17 cellular contexts compared by ENCODE assay signal in genomic region chr9:90394866-90395265, GRCh38.
DNase-seq lines count a peak whose midpoint lies in the region; ATAC-seq and TF ChIP-seq lines count a peak whose summit lies in the region.
"Had no signal": no experiment of that assay in that cellular context is flagged by ENCODE, and none has a peak within 500 bp of the region (broad histone marks: within the 10 kb centered on the region; RNA-seq: fewer than 3 reads in every experiment).

No MANE protein-coding gene starts in this region.

- no TSS peak for BruUV-seq in A673 (replicated peaks; lab: Mats Ljungman, UMichigan)

- H3K4me1 Mint-ChIP-seq in progenitor cell of endocrine pancreas (ENCODE audit: low read depth) = peaks cover 1% of the 10 kb centered on the region
- no peaks in the 10 kb centered on the region for H3K4me1 Mint-ChIP-seq in stimulated activated naive B cell treated with anti-CD40 and anti-IgM and Interleukin-4, amounts not matched to agents 10 μg/mL and 1 μg/mL and 100 μg/mL, for 72 hours
- H3K4me1 Mint-ChIP-seq: CD4-positive, CD25-positive, alpha-beta regulatory T cell had no signal

- 63% methylated on average over 3 of the region's 3 CpGs for WGBS in hepatocyte (ENCODE audit: low lambda C conversion rate, missing lambda C conversion rate)
- WGBS in mesenchymal stem cell = 95% methylated on average over 3 of the region's 3 CpGs
- WGBS in sigmoid colon, 2 donors = 65 to 81% methylated on average over 3 of the region's 3 CpGs

- H4K20me1 ChIP-seq in hepatocyte (ENCODE audit: insufficient read depth, poor library complexity, severe bottlenecking) = no peaks in the 10 kb centered on the region
- H4K20me1 ChIP-seq: BLaER1 treated with 17β-estradiol and CSF1 and Interleukin-3, amounts not matched to agents 10 nM and 100 nM had no signal

- no peak overlapping the region for H3K4me3 Mint-ChIP-seq in progenitor cell of endocrine pancreas (ENCODE audit: low read depth)
- no peak overlapping the region for H3K4me3 Mint-ChIP-seq in stimulated activated naive B cell treated with anti-CD40 and anti-IgM and Interleukin-4, amounts not matched to agents 10 μg/mL and 1 μg/mL and 100 μg/mL, for 72 hours
- H3K4me3 Mint-ChIP-seq: CD4-positive, CD25-positive, alpha-beta regulatory T cell; HFFc6 had no signal

- H3K36me3 Mint-ChIP-seq in progenitor cell of endocrine pancreas (ENCODE audit: insufficient read depth) = no peaks in the 10 kb centered on the region
- no peaks in the 10 kb centered on the region for H3K36me3 Mint-ChIP-seq in stimulated activated naive B cell treated with anti-CD40 and anti-IgM and Interleukin-4, amounts not matched to agents 10 μg/mL and 1 μg/mL and 100 μg/mL, for 72 hours
- H3K36me3 Mint-ChIP-seq: CD4-positive, CD25-positive, alpha-beta regulatory T cell had no signal

- H4K91ac ChIP-seq in mesenchymal stem cell (ENCODE audit: low read length) = no peak overlapping the region

- H3K4me1 ChIP-seq in A673 (ENCODE audit: insufficient read depth, low read length, poor library complexity, severe bottlenecking) (peaks cover 5% of the 10 kb centered on the region), hepatocyte (ENCODE audit: insufficient read depth) (no peaks in the 10 kb centered on the region), mesenchymal stem cell (ENCODE audit: control insufficient read depth, insufficient read depth, low read depth, low read length) (peaks cover 10% of the 10 kb centered on the region), sigmoid colon (no peaks in the 10 kb centered on the region)
- H3K4me1 ChIP-seq: BLaER1 treated with 17β-estradiol and CSF1 and Interleukin-3, amounts not matched to agents 10 nM and 100 nM had no signal

- peak overlapping the region; percentile 86 for H2BK5ac ChIP-seq in mesenchymal stem cell (ENCODE audit: low read depth, low read length, poor library complexity, severe bottlenecking)

- H2BK120ac ChIP-seq in mesenchymal stem cell (ENCODE audit: low read depth, low read length) = no peak overlapping the region

- H3K23ac ChIP-seq in mesenchymal stem cell (ENCODE audit: low read length in 2 of 2) = no peak overlapping the region

- no peak overlapping the region for H3K18ac ChIP-seq in mesenchymal stem cell (ENCODE audit: low read depth in 1 of 2, low read length in 2 of 2)

- H3K27ac ChIP-seq in A673 (ENCODE audit: low read depth, low read length, poor library complexity, severe bottlenecking) (no peak overlapping the region), hepatocyte (peak overlapping the region; percentile 89), mesenchymal stem cell (ENCODE audit: low read length, poor library complexity, severe bottlenecking) (peak overlapping the region; percentile 98), sigmoid colon (no peak overlapping the region)
- H3K27ac ChIP-seq: 22Rv1; BLaER1 treated with 17β-estradiol and CSF1 and Interleukin-3, amounts not matched to agents 10 nM and 100 nM had no signal

- ATAC-seq in stimulated activated naive B cell treated with anti-CD40 and anti-IgM and Interleukin-4, amounts not matched to agents 10 μg/mL and 1 μg/mL and 100 μg/mL, for 72 hours (replicated peaks) = no peak

- H3K9ac ChIP-seq in mesenchymal stem cell (ENCODE audit: low read length) = no peak overlapping the region
- H3K9ac ChIP-seq: BLaER1 treated with 17β-estradiol and CSF1 and Interleukin-3, amounts not matched to agents 10 nM and 100 nM had no signal

- no peak overlapping the region for H2BK12ac ChIP-seq in mesenchymal stem cell (ENCODE audit: low read length in 2 of 2)

- H2BK15ac ChIP-seq in mesenchymal stem cell (ENCODE audit: low read depth, poor library complexity, severe bottlenecking) = no peak overlapping the region

- H2AFZ ChIP-seq in hepatocyte (no peak overlapping the region), mesenchymal stem cell (ENCODE audit: low read depth, low read length) (no peak overlapping the region)

- no peak overlapping the region for H3K27ac Mint-ChIP-seq in progenitor cell of endocrine pancreas
- H3K27ac Mint-ChIP-seq in stimulated activated naive B cell treated with anti-CD40 and anti-IgM and Interleukin-4, amounts not matched to agents 10 μg/mL and 1 μg/mL and 100 μg/mL, for 72 hours = no peak overlapping the region
- H3K27ac Mint-ChIP-seq: CD4-positive, CD25-positive, alpha-beta regulatory T cell; HFFc6 had no signal

- H3K36me3 ChIP-seq in A673 (ENCODE audit: insufficient read depth, low read length, poor library complexity, severe bottlenecking) (no peaks in the 10 kb centered on the region), hepatocyte (replicated peaks; ENCODE audit: insufficient read depth, low read depth) (no peaks in the 10 kb centered on the region), mesenchymal stem cell (ENCODE audit: control insufficient read depth in 1 of 2, insufficient read depth in 2 of 2, low read depth in 1 of 2, low read length in 2 of 2) (no peaks in the 10 kb centered on the region), sigmoid colon (no peaks in the 10 kb centered on the region)
- H3K36me3 ChIP-seq: BLaER1 treated with 17β-estradiol and CSF1 and Interleukin-3, amounts not matched to agents 10 nM and 100 nM had no signal

- H3K27me3 ChIP-seq in A673 (replicated peaks; ENCODE audit: insufficient read depth, low read depth, low read length, poor library complexity) = no peaks in the 10 kb centered on the region
- no peaks in the 10 kb centered on the region for H3K27me3 ChIP-seq in hepatocyte
- H3K27me3 ChIP-seq in mesenchymal stem cell (ENCODE audit: control insufficient read depth in 1 of 2, insufficient read depth in 1 of 2, low read length in 2 of 2) = no peaks in the 10 kb centered on the region
- no peaks in the 10 kb centered on the region for H3K27me3 ChIP-seq in sigmoid colon
- H3K27me3 ChIP-seq: BLaER1 treated with 17β-estradiol and CSF1 and Interleukin-3, amounts not matched to agents 10 nM and 100 nM had no signal

- H3K4me2 ChIP-seq in hepatocyte (no peak overlapping the region), mesenchymal stem cell (ENCODE audit: low read length, poor library complexity, severe bottlenecking) (no peak overlapping the region)
- H3K4me2 ChIP-seq: BLaER1 treated with 17β-estradiol and CSF1 and Interleukin-3, amounts not matched to agents 10 nM and 100 nM had no signal

- no peak for TF ChIP-seq POLR2A in sigmoid colon (IDR thresholded peaks at IDR 0.05)

- CTCF ChIA-PET in A673 (lab: Charles Lee) = no interaction called here

- H4K8ac ChIP-seq in mesenchymal stem cell (ENCODE audit: low read length) = no peak overlapping the region

- no peak for TF ChIP-seq CTCF in A673 (conservative IDR thresholded peaks at IDR 0.05; ENCODE audit: low read depth, low read length)
- no peak for TF ChIP-seq CTCF in hepatocyte (IDR thresholded peaks at IDR 0.05; ENCODE audit: poor library complexity)
- no peak for TF ChIP-seq CTCF in progenitor cell of endocrine pancreas (IDR thresholded peaks at IDR 0.05; ENCODE audit: unreplicated experiment)
- no peak for TF ChIP-seq CTCF in sigmoid colon (IDR thresholded peaks at IDR 0.05)

- POLR2A ChIA-PET in A673 (lab: Charles Lee; ENCODE audit: low non-redundant PET) = no interaction called here

- no peak overlapping the region for H2AK5ac ChIP-seq in mesenchymal stem cell (ENCODE audit: low read length, severe bottlenecking)

- peaks cover 6% of the 10 kb centered on the region for H3K79me1 ChIP-seq in mesenchymal stem cell (replicated peaks; ENCODE audit: low read length, poor library complexity, severe bottlenecking)

- H3K14ac ChIP-seq in mesenchymal stem cell (ENCODE audit: low read length in 2 of 2) = no peak overlapping the region

- no peaks in the 10 kb centered on the region for H3K79me2 ChIP-seq in hepatocyte

- H3K9me2 ChIP-seq in hepatocyte (replicated peaks; ENCODE audit: insufficient read depth) = no peaks in the 10 kb centered on the region

- no peak overlapping the region for H3K4ac ChIP-seq in mesenchymal stem cell (ENCODE audit: low read depth in 1 of 2, low read length in 2 of 2)

- DNase-seq in A673 (ENCODE audit: low spot score) (peak; percentile 7), LoVo (ENCODE audit: low spot score) (peak; percentile 31), hepatocyte (ENCODE audit: low spot score) (no peak), mesenchymal stem cell (no peak), progenitor cell of endocrine pancreas (ENCODE audit: low spot score, unreplicated experiment) (no peak), sigmoid colon (no peak), EL (no peak)
- no peak for DNase-seq in stimulated activated naive B cell treated with anti-CD40 and anti-IgM and Interleukin-4, amounts not matched to agents 10 μg/mL and 1 μg/mL and 100 μg/mL, for 72 hours
- DNase-seq: CD4-positive, CD25-positive, alpha-beta regulatory T cell; DMS153; DND-41; GF-D8; HCEC 1CT; HFFc6; IMR-90 had no signal

- no peaks in the 10 kb centered on the region for H3K27me3 Mint-ChIP-seq in progenitor cell of endocrine pancreas
- peaks cover 17 to 23% of the 10 kb centered on the region in 2 donors for H3K27me3 Mint-ChIP-seq in stimulated activated naive B cell treated with anti-CD40 and anti-IgM and Interleukin-4, amounts not matched to agents 10 μg/mL and 1 μg/mL and 100 μg/mL, for 72 hours
- H3K27me3 Mint-ChIP-seq: CD4-positive, CD25-positive, alpha-beta regulatory T cell had no signal

- H3K9me3 ChIP-seq in A673 (ENCODE audit: low read depth, low read length, poor library complexity, severe bottlenecking) (no peaks in the 10 kb centered on the region), hepatocyte (ENCODE audit: low read depth) (no peaks in the 10 kb centered on the region), mesenchymal stem cell (ENCODE audit: control insufficient read depth, low read length) (no peaks in the 10 kb centered on the region), sigmoid colon (no peaks in the 10 kb centered on the region)
- H3K9me3 ChIP-seq: BLaER1 treated with 17β-estradiol and CSF1 and Interleukin-3, amounts not matched to agents 10 nM and 100 nM had no signal

- H3K4me3 ChIP-seq in A673 (ENCODE audit: low read depth, low read length, poor library complexity, severe bottlenecking) (no peak overlapping the region), hepatocyte (no peak overlapping the region), mesenchymal stem cell (ENCODE audit: insufficient read depth in 1 of 2, low read depth in 1 of 2, low read length in 2 of 2) (no peak overlapping the region), sigmoid colon (no peak overlapping the region)
- H3K4me3 ChIP-seq: BLaER1 treated with 17β-estradiol and CSF1 and Interleukin-3, amounts not matched to agents 10 nM and 100 nM had no signal

- no peak for TF ChIP-seq EP300 in sigmoid colon (IDR thresholded peaks at IDR 0.05)

- intact Hi-C loops in A673 (cut with micrococcal nuclease; ENCODE audit: unreplicated experiment) (no loop called here), sigmoid colon (cut with DNase I) (no loop called here)

- H3K9me3 Mint-ChIP-seq in progenitor cell of endocrine pancreas (ENCODE audit: low read depth) = no peaks in the 10 kb centered on the region
- H3K9me3 Mint-ChIP-seq in stimulated activated naive B cell treated with anti-CD40 and anti-IgM and Interleukin-4, amounts not matched to agents 10 μg/mL and 1 μg/mL and 100 μg/mL, for 72 hours = no peaks in the 10 kb centered on the region

Comparison
In these comparisons a context has a peak if more than half of its experiments do, and no peak if none do; other contexts are left out.
1. DNase-seq: peak in A673 (single experiment) and LoVo (single experiment); none in hepatocyte (single experiment), mesenchymal stem cell (single experiment), progenitor cell of endocrine pancreas (single experiment), sigmoid colon (single experiment), EL (single experiment) and stimulated activated naive B cell treated with anti-CD40 and anti-IgM and Interleukin-4, amounts not matched to agents 10 μg/mL and 1 μg/mL and 100 μg/mL, for 72 hours (single experiment).
2. H3K27ac ChIP-seq: peak in hepatocyte (single experiment) and mesenchymal stem cell (single experiment); none in A673 (single experiment) and sigmoid colon (0 of 4).